11 cellular contexts compared by ENCODE assay signal in the genomic region with DNA sequence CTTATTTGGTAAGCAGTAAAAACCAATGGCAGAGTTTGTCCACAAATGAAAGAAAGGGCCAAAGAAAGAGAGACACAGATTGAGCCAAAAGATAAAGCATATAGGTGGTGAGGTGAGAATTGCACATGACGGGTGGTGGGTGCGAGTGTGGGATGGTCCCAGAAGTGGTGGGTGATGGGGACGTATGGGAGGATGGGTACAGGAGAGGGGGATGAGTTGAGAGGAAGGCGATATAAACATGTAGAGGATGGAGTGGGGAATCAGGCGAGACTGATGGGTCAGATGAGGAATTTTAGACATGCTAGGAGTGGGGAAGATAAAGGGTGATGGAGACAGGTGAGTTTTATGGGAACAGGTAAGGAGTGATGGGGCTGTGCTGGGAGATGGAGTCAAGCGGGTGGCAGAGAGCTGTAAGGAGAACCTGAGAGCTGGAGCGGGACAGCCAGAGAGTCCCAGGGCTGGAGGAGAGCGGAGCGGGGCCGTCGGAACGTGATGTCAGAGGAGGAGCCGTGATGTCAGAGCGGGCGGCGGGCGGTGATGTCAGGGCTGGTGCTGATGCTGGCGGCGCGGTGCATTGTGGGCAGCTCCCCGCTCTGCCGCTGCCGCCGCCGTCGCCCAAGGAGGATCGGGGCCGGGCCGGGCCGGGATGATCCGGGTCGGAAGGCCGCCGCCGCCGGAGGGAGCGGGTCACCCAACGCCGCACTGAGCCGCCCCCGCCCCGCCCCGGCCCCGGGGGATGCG. TPM values are rescaled to one million over a fixed set of nuclear protein-coding genes. Genes with fewer than 3 reads are reported as not detected.
DNase-seq lines count a peak whose midpoint lies in the region; ATAC-seq lines count a peak whose summit lies in the region.
"Had no signal": no experiment of that assay in that cellular context is flagged by ENCODE, and none has a peak within 500 bp of the region (broad histone marks: within the 10 kb centered on the region; RNA-seq: fewer than 3 reads in every experiment).

A gene (plus strand): TSS at position 574 of the 741 bp plus-strand sequence. CDS start 3,180 bp downstream, outside the sequence.

- POLR2A ChIA-PET in activated CD8-positive, alpha-beta T cell treated with anti-CD3 and anti-CD28 coated beads, Interleukin-2, amount 10 ng/mL, durations not matched to agents 7 days and 5 days (lab: Charles Lee): interaction anchor here (0.6 to 1.2 kb wide), 2 partner anchors 13 to 1855 kb away, joined by 3 read pairs; no protein-coding TSS in a partner anchor

- H3K9me3 Mint-ChIP-seq in activated CD8-positive, alpha-beta T cell treated with anti-CD3 and anti-CD28 coated beads, Interleukin-2, amount 10 ng/mL, durations not matched to agents 7 days and 5 days (ENCODE audit: insufficient read depth): peaks cover 6% of the 10 kb centered on the region

- H3K4me1 Mint-ChIP-seq in activated CD8-positive, alpha-beta T cell treated with anti-CD3 and anti-CD28 coated beads, Interleukin-2, amount 10 ng/mL, durations not matched to agents 7 days and 5 days (ENCODE audit: low read depth): peaks cover 20% of the 10 kb centered on the region

- H3K27ac Mint-ChIP-seq in activated CD8-positive, alpha-beta T cell treated with anti-CD3 and anti-CD28 coated beads, Interleukin-2, amount 10 ng/mL, durations not matched to agents 7 days and 5 days: no peak within 1 kb of the TSS

- ATAC-seq in activated CD8-positive, alpha-beta T cell treated with anti-CD3 and anti-CD28 coated beads, Interleukin-2, amount 10 ng/mL, durations not matched to agents 7 days and 5 days: no peak
- ATAC-seq in HG02938 (IDR thresholded peaks at IDR 0.05; ENCODE audit: unreplicated experiment) (no peak), GM19467 (IDR thresholded peaks at IDR 0.05; ENCODE audit: unreplicated experiment) (no peak)
- ATAC-seq: foreskin keratinocyte had no signal

- peaks cover 38% of the 10 kb centered on the region for H3K27me3 Mint-ChIP-seq in activated CD8-positive, alpha-beta T cell treated with anti-CD3 and anti-CD28 coated beads, Interleukin-2, amount 10 ng/mL, durations not matched to agents 7 days and 5 days (ENCODE audit: low read depth)

- CTCF ChIA-PET in activated CD8-positive, alpha-beta T cell treated with anti-CD3 and anti-CD28 coated beads, Interleukin-2, amount 10 ng/mL, durations not matched to agents 7 days and 5 days (lab: Charles Lee): interaction anchor here (5.3 kb wide), 1 partner anchor 14 kb away, joined by 36 read pairs; a partner anchor contains a TSS

- DNase-seq in COR-L47 (lab: John Stamatoyannopoulos, UW) (peak; percentile 50), NCI-H1105 (lab: John Stamatoyannopoulos, UW) (peak; percentile 66), left kidney (ENCODE audit: low read depth, low spot score) (peak; percentile 43), KG1 (lab: John Stamatoyannopoulos, UW) (no peak)
- DNase-seq in activated CD8-positive, alpha-beta T cell treated with anti-CD3 and anti-CD28 coated beads, Interleukin-2, amount 10 ng/mL, durations not matched to agents 7 days and 5 days: peak; percentile 49
- DNase-seq: central memory CD4-positive, alpha-beta T cell; foreskin keratinocyte; KBM-7; thyroid gland had no signal

- H3K4me3 Mint-ChIP-seq in activated CD8-positive, alpha-beta T cell treated with anti-CD3 and anti-CD28 coated beads, Interleukin-2, amount 10 ng/mL, durations not matched to agents 7 days and 5 days: no peak within 1 kb of the TSS

- no peaks in the 10 kb centered on the region for H3K36me3 Mint-ChIP-seq in activated CD8-positive, alpha-beta T cell treated with anti-CD3 and anti-CD28 coated beads, Interleukin-2, amount 10 ng/mL, durations not matched to agents 7 days and 5 days (ENCODE audit: low read depth)

RNA-seq across cellular contexts. Expression of the gene that starts here (rescaled TPM):
- not detected for total RNA-seq in activated CD8-positive, alpha-beta T cell treated with anti-CD3 and anti-CD28 coated beads, Interleukin-2, amount 10 ng/mL, durations not matched to agents 7 days and 5 days

Comparison
In these comparisons a context has a peak if more than half of its experiments do, and no peak if none do; other contexts are left out.
1. Peak in DNase-seq in activated CD8-positive, alpha-beta T cell treated with anti-CD3 and anti-CD28 coated beads, Interleukin-2, amount 10 ng/mL, durations not matched to agents 7 days and 5 days; RNA of the gene not detected or under 1 TPM.